ENCODE assay signal across 1 cellular context in the genomic region with DNA sequence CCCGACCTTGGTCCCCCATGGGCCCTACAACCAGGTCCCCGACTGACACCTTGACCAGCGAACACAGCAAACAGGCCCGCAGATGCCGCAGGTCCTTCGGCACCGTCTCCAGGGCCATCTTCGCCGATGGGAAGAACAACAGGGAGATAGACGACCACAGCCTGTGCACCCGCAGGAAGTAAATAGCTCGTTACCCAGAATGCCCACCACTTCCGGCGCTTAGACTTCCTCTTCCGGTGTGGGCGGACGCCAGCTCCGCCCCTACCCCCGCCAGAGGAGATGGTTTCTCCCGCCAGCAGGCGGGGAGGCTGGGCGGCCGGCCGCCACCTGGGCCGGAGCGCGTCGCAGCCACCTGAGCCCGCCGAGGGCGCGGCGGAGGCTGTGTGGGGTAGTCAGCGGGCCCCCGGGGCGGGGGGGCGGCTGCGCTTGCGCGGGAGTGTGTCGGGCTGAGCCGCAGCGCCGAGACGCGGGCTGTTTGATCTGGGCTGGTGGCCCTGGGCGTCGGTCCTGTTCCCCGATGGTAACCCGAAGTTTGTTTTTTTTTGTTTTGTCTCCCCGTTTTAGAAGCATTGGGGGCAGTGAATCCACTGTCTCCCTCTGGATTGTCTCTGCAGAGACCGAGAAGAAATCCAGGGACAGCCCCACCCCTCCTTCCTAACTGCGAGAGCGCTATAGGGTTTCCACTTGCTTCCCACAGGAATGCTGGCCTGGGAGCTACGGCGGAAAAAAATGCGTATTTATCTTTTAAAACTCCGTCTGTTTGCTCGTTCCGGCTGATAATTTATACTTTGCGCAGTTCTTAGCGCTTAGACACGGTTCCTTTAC.
TF ChIP-seq lines count a peak whose summit lies in the region.

A gene (minus strand): TSS at position 184 of the 825 bp plus-strand sequence. CDS start 66 bp downstream, at position 118.

TF ChIP-seq in HepG2, 621 proteins besides CTCF, POLR2A, EP300 and RAD21 (continued from another document and continues in another):
- TF ChIP-seq, protein P1, sequence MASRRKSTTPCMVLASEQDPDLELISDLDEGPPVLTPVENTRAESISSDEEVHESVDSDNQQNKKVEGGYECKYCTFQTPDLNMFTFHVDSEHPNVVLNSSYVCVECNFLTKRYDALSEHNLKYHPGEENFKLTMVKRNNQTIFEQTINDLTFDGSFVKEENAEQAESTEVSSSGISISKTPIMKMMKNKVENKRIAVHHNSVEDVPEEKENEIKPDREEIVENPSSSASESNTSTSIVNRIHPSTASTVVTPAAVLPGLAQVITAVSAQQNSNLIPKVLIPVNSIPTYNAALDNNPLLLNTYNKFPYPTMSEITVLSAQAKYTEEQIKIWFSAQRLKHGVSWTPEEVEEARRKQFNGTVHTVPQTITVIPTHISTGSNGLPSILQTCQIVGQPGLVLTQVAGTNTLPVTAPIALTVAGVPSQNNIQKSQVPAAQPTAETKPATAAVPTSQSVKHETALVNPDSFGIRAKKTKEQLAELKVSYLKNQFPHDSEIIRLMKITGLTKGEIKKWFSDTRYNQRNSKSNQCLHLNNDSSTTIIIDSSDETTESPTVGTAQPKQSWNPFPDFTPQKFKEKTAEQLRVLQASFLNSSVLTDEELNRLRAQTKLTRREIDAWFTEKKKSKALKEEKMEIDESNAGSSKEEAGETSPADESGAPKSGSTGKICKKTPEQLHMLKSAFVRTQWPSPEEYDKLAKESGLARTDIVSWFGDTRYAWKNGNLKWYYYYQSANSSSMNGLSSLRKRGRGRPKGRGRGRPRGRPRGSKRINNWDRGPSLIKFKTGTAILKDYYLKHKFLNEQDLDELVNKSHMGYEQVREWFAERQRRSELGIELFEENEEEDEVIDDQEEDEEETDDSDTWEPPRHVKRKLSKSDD (CRISPR knock-in tag; IDR thresholded peaks at IDR 0.05; ENCODE audit: low read depth) = peak; percentile 79; the same call in 1 of the 2 replicates
- peak; percentile 98 for TF ChIP-seq PHF5A (CRISPR knock-in tag; IDR thresholded peaks at IDR 0.05; ENCODE audit: low read depth, unreplicated experiment)
- TF ChIP-seq RAD51 (IDR thresholded peaks at IDR 0.05; ENCODE audit: borderline replicate concordance) = no peak
- no peak for TF ChIP-seq ZNF225 (CRISPR knock-in tag; IDR thresholded peaks at IDR 0.05)
- TF ChIP-seq, protein P2, sequence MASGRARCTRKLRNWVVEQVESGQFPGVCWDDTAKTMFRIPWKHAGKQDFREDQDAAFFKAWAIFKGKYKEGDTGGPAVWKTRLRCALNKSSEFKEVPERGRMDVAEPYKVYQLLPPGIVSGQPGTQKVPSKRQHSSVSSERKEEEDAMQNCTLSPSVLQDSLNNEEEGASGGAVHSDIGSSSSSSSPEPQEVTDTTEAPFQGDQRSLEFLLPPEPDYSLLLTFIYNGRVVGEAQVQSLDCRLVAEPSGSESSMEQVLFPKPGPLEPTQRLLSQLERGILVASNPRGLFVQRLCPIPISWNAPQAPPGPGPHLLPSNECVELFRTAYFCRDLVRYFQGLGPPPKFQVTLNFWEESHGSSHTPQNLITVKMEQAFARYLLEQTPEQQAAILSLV (CRISPR knock-in tag; IDR thresholded peaks at IDR 0.05; ENCODE audit: borderline replicate concordance) = peak; percentile 31; the same call in 1 of the 2 replicates
- TF ChIP-seq, protein P3, sequence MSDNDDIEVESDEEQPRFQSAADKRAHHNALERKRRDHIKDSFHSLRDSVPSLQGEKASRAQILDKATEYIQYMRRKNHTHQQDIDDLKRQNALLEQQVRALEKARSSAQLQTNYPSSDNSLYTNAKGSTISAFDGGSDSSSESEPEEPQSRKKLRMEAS (IDR thresholded peaks at IDR 0.05) = peak; percentile 91
- no peak; the same call in 1 of the 2 replicates for TF ChIP-seq NAIF1 (CRISPR knock-in tag; IDR thresholded peaks at IDR 0.05; ENCODE audit: borderline replicate concordance)
- 0 out of 2 replicates have a peak, but pooled peaks have one; percentile 16 for TF ChIP-seq HNF4A (CRISPR knock-in tag; IDR thresholded peaks at IDR 0.05)
- TF ChIP-seq ZSCAN12 (CRISPR knock-in tag; IDR thresholded peaks at IDR 0.05) = no peak
- TF ChIP-seq DNMT3B (CRISPR knock-in tag; conservative IDR thresholded peaks at IDR 0.05) = peak; percentile 42; the same call in 1 of the 2 replicates
- no peak for TF ChIP-seq SNAI1 (CRISPR knock-in tag; IDR thresholded peaks at IDR 0.05; ENCODE audit: borderline replicate concordance)
- TF ChIP-seq RFX5 (IDR thresholded peaks at IDR 0.05; ENCODE audit: low read depth, low read length) = peak; percentile 40; the same call in 1 of the 2 replicates
- TF ChIP-seq, protein P4, sequence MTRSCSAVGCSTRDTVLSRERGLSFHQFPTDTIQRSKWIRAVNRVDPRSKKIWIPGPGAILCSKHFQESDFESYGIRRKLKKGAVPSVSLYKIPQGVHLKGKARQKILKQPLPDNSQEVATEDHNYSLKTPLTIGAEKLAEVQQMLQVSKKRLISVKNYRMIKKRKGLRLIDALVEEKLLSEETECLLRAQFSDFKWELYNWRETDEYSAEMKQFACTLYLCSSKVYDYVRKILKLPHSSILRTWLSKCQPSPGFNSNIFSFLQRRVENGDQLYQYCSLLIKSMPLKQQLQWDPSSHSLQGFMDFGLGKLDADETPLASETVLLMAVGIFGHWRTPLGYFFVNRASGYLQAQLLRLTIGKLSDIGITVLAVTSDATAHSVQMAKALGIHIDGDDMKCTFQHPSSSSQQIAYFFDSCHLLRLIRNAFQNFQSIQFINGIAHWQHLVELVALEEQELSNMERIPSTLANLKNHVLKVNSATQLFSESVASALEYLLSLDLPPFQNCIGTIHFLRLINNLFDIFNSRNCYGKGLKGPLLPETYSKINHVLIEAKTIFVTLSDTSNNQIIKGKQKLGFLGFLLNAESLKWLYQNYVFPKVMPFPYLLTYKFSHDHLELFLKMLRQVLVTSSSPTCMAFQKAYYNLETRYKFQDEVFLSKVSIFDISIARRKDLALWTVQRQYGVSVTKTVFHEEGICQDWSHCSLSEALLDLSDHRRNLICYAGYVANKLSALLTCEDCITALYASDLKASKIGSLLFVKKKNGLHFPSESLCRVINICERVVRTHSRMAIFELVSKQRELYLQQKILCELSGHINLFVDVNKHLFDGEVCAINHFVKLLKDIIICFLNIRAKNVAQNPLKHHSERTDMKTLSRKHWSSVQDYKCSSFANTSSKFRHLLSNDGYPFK (CRISPR knock-in tag; IDR thresholded peaks at IDR 0.05; ENCODE audit: borderline replicate concordance) = peak; percentile 95
- TF ChIP-seq, protein P5, sequence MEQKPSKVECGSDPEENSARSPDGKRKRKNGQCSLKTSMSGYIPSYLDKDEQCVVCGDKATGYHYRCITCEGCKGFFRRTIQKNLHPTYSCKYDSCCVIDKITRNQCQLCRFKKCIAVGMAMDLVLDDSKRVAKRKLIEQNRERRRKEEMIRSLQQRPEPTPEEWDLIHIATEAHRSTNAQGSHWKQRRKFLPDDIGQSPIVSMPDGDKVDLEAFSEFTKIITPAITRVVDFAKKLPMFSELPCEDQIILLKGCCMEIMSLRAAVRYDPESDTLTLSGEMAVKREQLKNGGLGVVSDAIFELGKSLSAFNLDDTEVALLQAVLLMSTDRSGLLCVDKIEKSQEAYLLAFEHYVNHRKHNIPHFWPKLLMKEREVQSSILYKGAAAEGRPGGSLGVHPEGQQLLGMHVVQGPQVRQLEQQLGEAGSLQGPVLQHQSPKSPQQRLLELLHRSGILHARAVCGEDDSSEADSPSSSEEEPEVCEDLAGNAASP (CRISPR knock-in tag; IDR thresholded peaks at IDR 0.05; ENCODE audit: borderline replicate concordance) = peak; percentile 68
- TF ChIP-seq SMAD9 (CRISPR knock-in tag; IDR thresholded peaks at IDR 0.05) = no peak; the same call in 1 of the 2 replicates
- no peak for TF ChIP-seq GZF1 (CRISPR knock-in tag; IDR thresholded peaks at IDR 0.05)
- peak; percentile 88 for TF ChIP-seq YY1 (IDR thresholded peaks at IDR 0.05; ENCODE audit: insufficient read depth, insufficient replicate concordance, low read depth, low read length)
- peak; percentile 80 for TF ChIP-seq ZSCAN21 (CRISPR knock-in tag; IDR thresholded peaks at IDR 0.05; ENCODE audit: borderline replicate concordance)
- TF ChIP-seq, protein P6, sequence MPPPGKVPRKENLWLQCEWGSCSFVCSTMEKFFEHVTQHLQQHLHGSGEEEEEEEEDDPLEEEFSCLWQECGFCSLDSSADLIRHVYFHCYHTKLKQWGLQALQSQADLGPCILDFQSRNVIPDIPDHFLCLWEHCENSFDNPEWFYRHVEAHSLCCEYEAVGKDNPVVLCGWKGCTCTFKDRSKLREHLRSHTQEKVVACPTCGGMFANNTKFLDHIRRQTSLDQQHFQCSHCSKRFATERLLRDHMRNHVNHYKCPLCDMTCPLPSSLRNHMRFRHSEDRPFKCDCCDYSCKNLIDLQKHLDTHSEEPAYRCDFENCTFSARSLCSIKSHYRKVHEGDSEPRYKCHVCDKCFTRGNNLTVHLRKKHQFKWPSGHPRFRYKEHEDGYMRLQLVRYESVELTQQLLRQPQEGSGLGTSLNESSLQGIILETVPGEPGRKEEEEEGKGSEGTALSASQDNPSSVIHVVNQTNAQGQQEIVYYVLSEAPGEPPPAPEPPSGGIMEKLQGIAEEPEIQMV (CRISPR knock-in tag; IDR thresholded peaks at IDR 0.05; ENCODE audit: low read depth) = peak; percentile 99
- TF ChIP-seq, protein P7, sequence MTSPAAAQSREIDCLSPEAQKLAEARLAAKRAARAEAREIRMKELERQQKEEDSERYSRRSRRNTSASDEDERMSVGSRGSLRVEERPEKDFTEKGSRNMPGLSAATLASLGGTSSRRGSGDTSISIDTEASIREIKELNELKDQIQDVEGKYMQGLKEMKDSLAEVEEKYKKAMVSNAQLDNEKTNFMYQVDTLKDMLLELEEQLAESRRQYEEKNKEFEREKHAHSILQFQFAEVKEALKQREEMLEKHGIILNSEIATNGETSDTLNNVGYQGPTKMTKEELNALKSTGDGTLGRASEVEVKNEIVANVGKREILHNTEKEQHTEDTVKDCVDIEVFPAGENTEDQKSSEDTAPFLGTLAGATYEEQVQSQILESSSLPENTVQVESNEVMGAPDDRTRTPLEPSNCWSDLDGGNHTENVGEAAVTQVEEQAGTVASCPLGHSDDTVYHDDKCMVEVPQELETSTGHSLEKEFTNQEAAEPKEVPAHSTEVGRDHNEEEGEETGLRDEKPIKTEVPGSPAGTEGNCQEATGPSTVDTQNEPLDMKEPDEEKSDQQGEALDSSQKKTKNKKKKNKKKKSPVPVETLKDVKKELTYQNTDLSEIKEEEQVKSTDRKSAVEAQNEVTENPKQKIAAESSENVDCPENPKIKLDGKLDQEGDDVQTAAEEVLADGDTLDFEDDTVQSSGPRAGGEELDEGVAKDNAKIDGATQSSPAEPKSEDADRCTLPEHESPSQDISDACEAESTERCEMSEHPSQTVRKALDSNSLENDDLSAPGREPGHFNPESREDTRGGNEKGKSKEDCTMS (CRISPR knock-in tag; conservative IDR thresholded peaks at IDR 0.05) = no peak
- peak; percentile 76; the same call in 1 of the 2 replicates for TF ChIP-seq ZNF776 (CRISPR knock-in tag; IDR thresholded peaks at IDR 0.05)
- TF ChIP-seq, protein P8, sequence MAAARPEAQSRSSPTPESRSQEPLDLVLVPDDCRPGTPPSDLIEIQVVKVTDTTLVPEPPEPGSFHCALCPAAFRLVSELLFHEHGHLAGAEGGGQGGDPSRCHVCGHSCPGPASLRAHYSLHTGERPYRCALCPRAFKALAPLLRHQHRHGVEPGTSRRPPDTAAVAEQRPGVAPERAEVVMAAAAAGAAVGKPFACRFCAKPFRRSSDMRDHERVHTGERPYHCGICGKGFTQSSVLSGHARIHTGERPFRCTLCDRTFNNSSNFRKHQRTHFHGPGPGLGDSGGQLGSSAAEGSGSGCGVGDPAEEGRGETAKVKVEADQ (CRISPR knock-in tag; IDR thresholded peaks at IDR 0.05; ENCODE audit: borderline replicate concordance) = peak; percentile 87; the same call in 1 of the 2 replicates
- TF ChIP-seq, protein P9, sequence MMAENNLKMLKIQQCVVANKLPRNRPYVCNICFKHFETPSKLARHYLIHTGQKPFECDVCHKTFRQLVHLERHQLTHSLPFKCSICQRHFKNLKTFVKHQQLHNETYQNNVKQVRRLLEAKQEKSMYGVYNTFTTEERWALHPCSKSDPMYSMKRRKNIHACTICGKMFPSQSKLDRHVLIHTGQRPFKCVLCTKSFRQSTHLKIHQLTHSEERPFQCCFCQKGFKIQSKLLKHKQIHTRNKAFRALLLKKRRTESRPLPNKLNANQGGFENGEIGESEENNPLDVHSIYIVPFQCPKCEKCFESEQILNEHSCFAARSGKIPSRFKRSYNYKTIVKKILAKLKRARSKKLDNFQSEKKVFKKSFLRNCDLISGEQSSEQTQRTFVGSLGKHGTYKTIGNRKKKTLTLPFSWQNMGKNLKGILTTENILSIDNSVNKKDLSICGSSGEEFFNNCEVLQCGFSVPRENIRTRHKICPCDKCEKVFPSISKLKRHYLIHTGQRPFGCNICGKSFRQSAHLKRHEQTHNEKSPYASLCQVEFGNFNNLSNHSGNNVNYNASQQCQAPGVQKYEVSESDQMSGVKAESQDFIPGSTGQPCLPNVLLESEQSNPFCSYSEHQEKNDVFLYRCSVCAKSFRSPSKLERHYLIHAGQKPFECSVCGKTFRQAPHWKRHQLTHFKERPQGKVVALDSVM (CRISPR knock-in tag; IDR thresholded peaks at IDR 0.05) = peak; percentile 92
- peak; percentile 73; the same call in 1 of the 2 replicates for TF ChIP-seq SIN3A (IDR thresholded peaks at IDR 0.05; ENCODE audit: borderline replicate concordance, low read depth, low read length)
- TF ChIP-seq, protein P10, sequence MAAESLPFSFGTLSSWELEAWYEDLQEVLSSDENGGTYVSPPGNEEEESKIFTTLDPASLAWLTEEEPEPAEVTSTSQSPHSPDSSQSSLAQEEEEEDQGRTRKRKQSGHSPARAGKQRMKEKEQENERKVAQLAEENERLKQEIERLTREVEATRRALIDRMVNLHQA (CRISPR knock-in tag; IDR thresholded peaks at IDR 0.05) = peak; percentile 28; the same call in 1 of the 2 replicates
- TF ChIP-seq GTF2F1 (IDR thresholded peaks at IDR 0.05; ENCODE audit: low read length) = no peak
- TF ChIP-seq, protein P11, sequence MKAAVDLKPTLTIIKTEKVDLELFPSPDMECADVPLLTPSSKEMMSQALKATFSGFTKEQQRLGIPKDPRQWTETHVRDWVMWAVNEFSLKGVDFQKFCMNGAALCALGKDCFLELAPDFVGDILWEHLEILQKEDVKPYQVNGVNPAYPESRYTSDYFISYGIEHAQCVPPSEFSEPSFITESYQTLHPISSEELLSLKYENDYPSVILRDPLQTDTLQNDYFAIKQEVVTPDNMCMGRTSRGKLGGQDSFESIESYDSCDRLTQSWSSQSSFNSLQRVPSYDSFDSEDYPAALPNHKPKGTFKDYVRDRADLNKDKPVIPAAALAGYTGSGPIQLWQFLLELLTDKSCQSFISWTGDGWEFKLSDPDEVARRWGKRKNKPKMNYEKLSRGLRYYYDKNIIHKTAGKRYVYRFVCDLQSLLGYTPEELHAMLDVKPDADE (CRISPR knock-in tag; IDR thresholded peaks at IDR 0.05) = no peak
- no peak; the same call in 1 of the 2 replicates for TF ChIP-seq ZMYM3 (CRISPR knock-in tag; IDR thresholded peaks at IDR 0.05)
- no peak for TF ChIP-seq ATF7 (IDR thresholded peaks at IDR 0.05)
- peak; percentile 83 for TF ChIP-seq ATF7 (CRISPR knock-in tag; IDR thresholded peaks at IDR 0.05)
- TF ChIP-seq, protein P12, sequence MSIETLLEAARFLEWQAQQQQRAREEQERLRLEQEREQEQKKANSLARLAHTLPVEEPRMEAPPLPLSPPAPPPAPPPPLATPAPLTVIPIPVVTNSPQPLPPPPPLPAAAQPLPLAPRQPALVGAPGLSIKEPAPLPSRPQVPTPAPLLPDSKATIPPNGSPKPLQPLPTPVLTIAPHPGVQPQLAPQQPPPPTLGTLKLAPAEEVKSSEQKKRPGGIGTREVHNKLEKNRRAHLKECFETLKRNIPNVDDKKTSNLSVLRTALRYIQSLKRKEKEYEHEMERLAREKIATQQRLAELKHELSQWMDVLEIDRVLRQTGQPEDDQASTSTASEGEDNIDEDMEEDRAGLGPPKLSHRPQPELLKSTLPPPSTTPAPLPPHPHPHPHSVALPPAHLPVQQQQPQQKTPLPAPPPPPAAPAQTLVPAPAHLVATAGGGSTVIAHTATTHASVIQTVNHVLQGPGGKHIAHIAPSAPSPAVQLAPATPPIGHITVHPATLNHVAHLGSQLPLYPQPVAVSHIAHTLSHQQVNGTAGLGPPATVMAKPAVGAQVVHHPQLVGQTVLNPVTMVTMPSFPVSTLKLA (IDR thresholded peaks at IDR 0.05) = peak; percentile 67
